Comparison of ENCODE assay signal across 1 cellular context in the genomic region with DNA sequence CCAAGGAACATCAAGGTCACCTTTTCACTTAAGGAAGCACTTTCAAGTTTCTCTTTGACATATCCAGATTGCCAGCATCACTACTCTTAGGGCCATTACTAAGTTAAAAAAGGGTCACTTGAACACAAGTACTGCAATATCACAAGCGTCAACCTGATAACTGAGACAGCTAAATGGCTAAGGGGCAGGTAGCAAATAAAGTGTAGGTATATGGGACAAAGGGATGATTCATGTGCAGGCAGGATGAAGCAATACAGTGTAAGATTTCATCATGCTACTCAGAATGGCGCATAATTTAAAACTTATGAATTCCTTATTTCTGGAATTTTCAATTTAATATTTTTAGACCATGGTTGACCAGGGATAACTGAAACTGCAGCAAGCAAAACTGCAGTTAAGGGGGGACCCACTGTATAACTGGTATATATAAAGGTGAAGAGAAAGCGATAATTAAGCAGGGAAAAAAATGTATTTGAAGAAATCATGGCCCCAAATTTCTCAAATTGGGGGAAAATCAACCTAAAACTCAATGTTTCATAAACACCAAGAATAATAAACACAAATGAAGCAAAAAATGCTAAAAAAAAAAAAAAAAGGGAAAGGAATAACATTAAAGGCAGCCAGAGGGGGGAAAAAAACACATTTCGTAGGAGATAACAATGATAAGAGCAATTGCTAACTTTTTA.
TF ChIP-seq lines count a peak whose summit lies in the region.

No MANE protein-coding gene starts in this region.

TF ChIP-seq in IMR-90, 13 proteins besides CTCF, POLR2A, EP300 and RAD21:
- TF ChIP-seq SMC3 (IDR thresholded peaks at IDR 0.05; ENCODE audit: low read depth, low read length) = no peak
- no peak for TF ChIP-seq MXI1 (IDR thresholded peaks at IDR 0.05; ENCODE audit: borderline replicate concordance, low read depth, low read length)
- TF ChIP-seq CEBPB (IDR thresholded peaks at IDR 0.05; ENCODE audit: low read depth, low read length) = peak; percentile 62; the same call in 1 of the 2 replicates
- TF ChIP-seq CHD1 (IDR thresholded peaks at IDR 0.05; ENCODE audit: low read depth, low read length) = no peak
- TF ChIP-seq MAZ (IDR thresholded peaks at IDR 0.05; ENCODE audit: borderline replicate concordance, low read depth, low read length) = no peak
- TF ChIP-seq MAFK (IDR thresholded peaks at IDR 0.05; ENCODE audit: low read depth, low read length) = no peak
- TF ChIP-seq BHLHE40 (IDR thresholded peaks at IDR 0.05; ENCODE audit: low read depth, low read length) = no peak
- TF ChIP-seq, protein P1, sequence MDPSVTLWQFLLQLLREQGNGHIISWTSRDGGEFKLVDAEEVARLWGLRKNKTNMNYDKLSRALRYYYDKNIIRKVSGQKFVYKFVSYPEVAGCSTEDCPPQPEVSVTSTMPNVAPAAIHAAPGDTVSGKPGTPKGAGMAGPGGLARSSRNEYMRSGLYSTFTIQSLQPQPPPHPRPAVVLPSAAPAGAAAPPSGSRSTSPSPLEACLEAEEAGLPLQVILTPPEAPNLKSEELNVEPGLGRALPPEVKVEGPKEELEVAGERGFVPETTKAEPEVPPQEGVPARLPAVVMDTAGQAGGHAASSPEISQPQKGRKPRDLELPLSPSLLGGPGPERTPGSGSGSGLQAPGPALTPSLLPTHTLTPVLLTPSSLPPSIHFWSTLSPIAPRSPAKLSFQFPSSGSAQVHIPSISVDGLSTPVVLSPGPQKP (IDR thresholded peaks at IDR 0.05; ENCODE audit: borderline replicate concordance, low read depth, low read length) = no peak
- no peak for TF ChIP-seq NFE2L2 (IDR thresholded peaks at IDR 0.05; ENCODE audit: low read depth, low read length)
